ENCODE assay signal across 22 cellular contexts in the genomic region with DNA sequence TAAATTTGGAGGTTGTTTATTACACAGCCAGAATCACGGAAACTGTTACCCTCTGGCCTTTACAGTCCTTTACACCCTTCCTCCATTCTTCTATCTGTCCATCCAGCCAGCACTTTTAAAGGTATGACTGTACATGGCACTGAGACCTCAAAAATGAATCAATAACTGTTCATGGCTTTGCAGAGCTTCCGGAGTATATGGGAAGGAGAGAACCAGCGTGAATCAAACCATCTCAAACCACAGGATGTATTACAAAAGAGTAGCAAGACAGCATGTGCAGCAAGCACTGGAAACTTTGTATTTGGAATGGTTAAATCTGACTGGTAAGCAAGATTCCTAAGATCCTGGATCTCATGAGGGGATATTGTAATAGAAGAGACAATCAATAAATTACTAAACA.
"Had no signal": no experiment of that assay in that cellular context is flagged by ENCODE, and none has a peak within 500 bp of the region (broad histone marks: within the 10 kb centered on the region; RNA-seq: fewer than 3 reads in every experiment).

No MANE protein-coding gene starts in this region.

- DNase-seq: activated CD4-positive, alpha-beta T cell treated with anti-CD3 and anti-CD28 coated beads, Interleukin-2, amount 50 U/mL, for 48 hours; activated CD4-positive, CD25-positive, alpha-beta regulatory T cell treated with anti-CD3 and anti-CD28 coated beads, Interleukin-2, amount 50 U/mL, for 72 hours; activated CD8-positive, alpha-beta memory T cell treated with anti-CD3 and anti-CD28 coated beads, Interleukin-2, amount 50 U/mL, for 4 hours; activated gamma-delta T cell treated with Interleukin-2 at 50 U/mL for 16 hours; activated T-cell treated with anti-CD3 and anti-CD28 coated beads, Interleukin-2, amount 50 U/mL, for 48 hours; anterior cingulate cortex; dorsolateral prefrontal cortex; endodermal cell; gastrocnemius medialis; heart left ventricle; immature natural killer cell; nephron progenitor cell; occipital lobe; right cardiac atrium; stimulated activated CD4-positive, alpha-beta T cell treated with anti-CD3 and anti-CD28 coated beads, Interleukin-4, amount 100 ng/mL, for 24 hours; stimulated activated naive CD4-positive, alpha-beta T cell treated with Interleukin-2 at 50 U/mL for 16 hours; T-cell; T-helper 9 cell had no signal

- H3K27ac Mint-ChIP-seq: activated naive CD8-positive, alpha-beta T cell; endodermal cell; immature natural killer cell; nephron progenitor cell; T-cell; type B pancreatic cell had no signal

- H3K4me1 Mint-ChIP-seq: immature natural killer cell had no signal

- H3K4me3 Mint-ChIP-seq: activated naive CD8-positive, alpha-beta T cell; endodermal cell; immature natural killer cell; nephron progenitor cell; T-cell; type B pancreatic cell had no signal

- H3K27me3 Mint-ChIP-seq: activated naive CD8-positive, alpha-beta T cell; type B pancreatic cell had no signal

- H3K4me3 ChIP-seq: dorsolateral prefrontal cortex, gastrocnemius medialis, heart left ventricle, skin epidermis, suprapubic skin had no signal

- H3K36me3 Mint-ChIP-seq: activated naive CD8-positive, alpha-beta T cell; immature natural killer cell; T-cell; type B pancreatic cell had no signal

- H3K9me3 Mint-ChIP-seq: T-cell, type B pancreatic cell had no signal

- ATAC-seq: gastrocnemius medialis, heart left ventricle, right cardiac atrium, T-cell had no signal
